30 cellular contexts compared by ENCODE assay signal in genomic region chr10:113518816-113519591, GRCh38. TPM values are rescaled to one million over a fixed set of nuclear protein-coding genes. Genes with fewer than 3 reads are reported as not detected.
"Had no signal": no experiment of that assay in that cellular context is flagged by ENCODE, and none has a peak within 500 bp of the region (broad histone marks: within the 10 kb centered on the region; RNA-seq: fewer than 3 reads in every experiment).

No MANE protein-coding gene starts in this region.

- H3K27ac Mint-ChIP-seq: activated CD8-positive, alpha-beta T cell treated with anti-CD3 and anti-CD28 coated beads, Interleukin-2, amount 10 ng/mL, durations not matched to agents 7 days and 5 days; activated naive CD4-positive, alpha-beta T cell treated with anti-CD3 and anti-CD28 coated beads for 36 hours; activated naive CD8-positive, alpha-beta T cell treated with anti-CD3 and anti-CD28 coated beads, Interleukin-2, amount 10 ng/mL, durations not matched to agents 7 days and 5 days; immature natural killer cell; natural killer cell treated with Interleukin-12 subunit alpha and Interleukin-12 subunit beta and Interleukin-15 and Interleukin-18, amount 100 ng/mL, for 72 hours; stimulated activated naive CD8-positive, alpha-beta T cell treated with anti-CD3 and anti-CD28 coated beads, Interleukin-15, Interleukin-2, amounts not matched to agents 100 ng/mL and 50 ng/mL, for 24 hours had no signal

- H3K9me3 ChIP-seq: left lung, neutrophil, ovary, psoas muscle, right atrium auricular region, thyroid gland had no signal

- H3K4me1 Mint-ChIP-seq: activated naive CD8-positive, alpha-beta T cell treated with anti-CD3 and anti-CD28 coated beads, Interleukin-2, amount 10 ng/mL, durations not matched to agents 7 days and 5 days; immature natural killer cell had no signal

- DNase-seq: activated CD4-positive, alpha-beta T cell treated with anti-CD3 and anti-CD28 coated beads for 1 hour; activated CD4-positive, alpha-beta T cell treated with anti-CD3 and anti-CD28 coated beads, Interleukin-2, amount 50 U/mL, for 1 hour; activated CD8-positive, alpha-beta T cell treated with anti-CD3 and anti-CD28 coated beads, Interleukin-2, amount 10 ng/mL, durations not matched to agents 7 days and 5 days; activated effector memory CD4-positive, alpha-beta T cell treated with Interleukin-2 at 50 U/mL for 16 hours; activated naive CD4-positive, alpha-beta T cell treated with anti-CD3 and anti-CD28 coated beads for 36 hours; activated naive CD8-positive, alpha-beta T cell treated with anti-CD3 and anti-CD28 coated beads, Interleukin-2, amount 10 ng/mL, durations not matched to agents 7 days and 5 days; activated T-cell treated with anti-CD3 and anti-CD28 coated beads, Interleukin-2, amount 50 U/mL, for 48 hours; amniotic stem cell; cerebellar nuclear complex; glutamatergic neuron; immature natural killer cell; kidney glomerular epithelial cell; left lung; ovary; psoas muscle; stimulated activated CD4-positive, alpha-beta T cell treated with anti-CD3 and anti-CD28 coated beads, Interleukin-12 subunit alpha, Interleukin-12 subunit beta, amount 100 ng/mL, for 4 hours; substantia nigra; T-helper 9 cell; thyroid gland had no signal

- H3K9me3 Mint-ChIP-seq: activated naive CD4-positive, alpha-beta T cell treated with anti-CD3 and anti-CD28 coated beads for 36 hours; activated naive CD8-positive, alpha-beta T cell treated with anti-CD3 and anti-CD28 coated beads, Interleukin-2, amount 10 ng/mL, durations not matched to agents 7 days and 5 days; immature natural killer cell; natural killer cell treated with Interleukin-12 subunit alpha and Interleukin-12 subunit beta and Interleukin-15 and Interleukin-18, amount 100 ng/mL, for 72 hours; stimulated activated naive CD8-positive, alpha-beta T cell treated with anti-CD3 and anti-CD28 coated beads, Interleukin-15, Interleukin-2, amounts not matched to agents 100 ng/mL and 50 ng/mL, for 24 hours had no signal

- H3K27me3 ChIP-seq: hepatocyte, left lung, neutrophil, ovary, right atrium auricular region, thyroid gland had no signal

- H3K4me3 Mint-ChIP-seq: activated CD8-positive, alpha-beta T cell treated with anti-CD3 and anti-CD28 coated beads, Interleukin-2, amount 10 ng/mL, durations not matched to agents 7 days and 5 days; activated naive CD4-positive, alpha-beta T cell treated with anti-CD3 and anti-CD28 coated beads for 36 hours; activated naive CD8-positive, alpha-beta T cell treated with anti-CD3 and anti-CD28 coated beads, Interleukin-2, amount 10 ng/mL, durations not matched to agents 7 days and 5 days; immature natural killer cell; natural killer cell treated with Interleukin-12 subunit alpha and Interleukin-12 subunit beta and Interleukin-15 and Interleukin-18, amount 100 ng/mL, for 72 hours; stimulated activated naive CD8-positive, alpha-beta T cell treated with anti-CD3 and anti-CD28 coated beads, Interleukin-15, Interleukin-2, amounts not matched to agents 100 ng/mL and 50 ng/mL, for 24 hours had no signal

- ATAC-seq: activated CD8-positive, alpha-beta T cell treated with anti-CD3 and anti-CD28 coated beads, Interleukin-2, amount 10 ng/mL, durations not matched to agents 7 days and 5 days; left lung; natural killer cell treated with Interleukin-12 subunit alpha and Interleukin-12 subunit beta and Interleukin-15 and Interleukin-18, amount 100 ng/mL, for 72 hours; psoas muscle had no signal

- H3K4me1 ChIP-seq: left lung had no signal

- H3K36me3 Mint-ChIP-seq: activated naive CD8-positive, alpha-beta T cell treated with anti-CD3 and anti-CD28 coated beads, Interleukin-2, amount 10 ng/mL, durations not matched to agents 7 days and 5 days; immature natural killer cell; natural killer cell treated with Interleukin-12 subunit alpha and Interleukin-12 subunit beta and Interleukin-15 and Interleukin-18, amount 100 ng/mL, for 72 hours had no signal

- H3K36me3 ChIP-seq: left lung, neutrophil, ovary, right atrium auricular region, thyroid gland had no signal

- H3K27ac ChIP-seq: hepatocyte, left lung, neutrophil, ovary, psoas muscle, right atrium auricular region, thyroid gland had no signal

- H3K4me3 ChIP-seq: coronary artery, hepatocyte, left lung, ovary, psoas muscle, right atrium auricular region, thyroid gland had no signal

- FAIRE-seq: endometrium, frontal cortex had no signal

RNA-seq across cellular contexts. Expression of gene HABP2, which starts 33.8 kb away (rescaled TPM):
- total RNA-seq: activated CD8-positive, alpha-beta T cell treated with anti-CD3 and anti-CD28 coated beads, Interleukin-2, amount 10 ng/mL, durations not matched to agents 7 days and 5 days; activated naive CD4-positive, alpha-beta T cell treated with anti-CD3 and anti-CD28 coated beads for 36 hours; activated naive CD8-positive, alpha-beta T cell treated with anti-CD3 and anti-CD28 coated beads, Interleukin-2, amount 10 ng/mL, durations not matched to agents 7 days and 5 days; fibroblast of lung; frontal cortex; lung microvascular endothelial cell; natural killer cell treated with Interleukin-12 subunit alpha and Interleukin-12 subunit beta and Interleukin-15 and Interleukin-18, amount 100 ng/mL, for 72 hours; right atrium auricular region; T-helper 1 cell treated with Interleukin-12 subunit alpha and Interleukin-12 subunit beta and Interleukin-4 antibody, amounts not matched to agents 30 ng/mL and 1 ng/mL, for 36 hours; thyroid gland had no signal
- polyA plus RNA-seq: fibroblast of lung, immature natural killer cell had no signal
